In genomic region chr9:69265891-69266290, GRCh38 we compare ENCODE assay signal across 25 cellular contexts. TPM values are rescaled to one million over a fixed set of nuclear protein-coding genes. Genes with fewer than 3 reads are reported as not detected.
DNase-seq lines count a peak whose midpoint lies in the region; ATAC-seq and TF ChIP-seq lines count a peak whose summit lies in the region.
"Had no signal": no experiment of that assay in that cellular context is flagged by ENCODE, and none has a peak within 500 bp of the region (broad histone marks: within the 10 kb centered on the region; RNA-seq: fewer than 3 reads in every experiment).

No MANE protein-coding gene starts in this region.

- H3K4me1 Mint-ChIP-seq in endodermal cell: peaks cover 8% of the 10 kb centered on the region
- H3K4me1 Mint-ChIP-seq: activated naive CD8-positive, alpha-beta T cell treated with anti-CD3 and anti-CD28 coated beads, Interleukin-2, amount 50 U/mL, for 24 hours; naive thymus-derived CD4-positive, alpha-beta T cell had no signal

- TF ChIP-seq CTCF in endodermal cell (conservative IDR thresholded peaks at IDR 0.05): no peak

- no peak overlapping the region for H2AFZ ChIP-seq in GM23248
- H2AFZ ChIP-seq: parathyroid adenoma had no signal

- no peaks in the 10 kb centered on the region for H3K27me3 Mint-ChIP-seq in endodermal cell (ENCODE audit: insufficient read depth)

- no peaks in the 10 kb centered on the region for H3K9me2 ChIP-seq in GM23248 (ENCODE audit: insufficient read depth)

- no peak for ATAC-seq in HG02884 (IDR thresholded peaks at IDR 0.05; ENCODE audit: unreplicated experiment)
- ATAC-seq: activated naive CD8-positive, alpha-beta T cell treated with anti-CD3 and anti-CD28 coated beads, Interleukin-2, amount 50 U/mL, for 24 hours; CD8-positive, alpha-beta T cell; lower lobe of right lung; naive thymus-derived CD4-positive, alpha-beta T cell; stimulated activated naive CD8-positive, alpha-beta T cell treated with anti-CD3 and anti-CD28 coated beads, Interleukin-15, Interleukin-2, amounts not matched to agents 100 U/mL and 50 U/mL, for 24 hours had no signal

- H3K27ac Mint-ChIP-seq in endodermal cell: no peak overlapping the region
- H3K27ac Mint-ChIP-seq: activated naive CD8-positive, alpha-beta T cell treated with anti-CD3 and anti-CD28 coated beads, Interleukin-2, amount 50 U/mL, for 24 hours; activated T-helper 2 cell treated with anti-CD3 and anti-CD28 coated beads, Interferon-gamma antibody, Interleukin-2, Interleukin-4, amounts not matched to agents 10 μg/mL and 5 μg/mL and 100 μg/mL, durations not matched to agents 14 hours and 24 hours and 36 hours; CD8-positive, alpha-beta T cell; naive thymus-derived CD4-positive, alpha-beta T cell had no signal

- H3K4me3 ChIP-seq in GM23248 (no peak overlapping the region), endodermal cell (ENCODE audit: low read length) (no peak overlapping the region), mesodermal cell (ENCODE audit: extremely low read depth, insufficient read depth, low read length, poor library complexity, severe bottlenecking) (no peak overlapping the region)
- H3K4me3 ChIP-seq: lower lobe of right lung, MG63, Peyer's patch, SK-N-MC, tibial nerve had no signal

- no peaks in the 10 kb centered on the region for H4K20me1 ChIP-seq in GM23248 (ENCODE audit: insufficient read depth)

- H3K79me2 ChIP-seq in GM23248 (ENCODE audit: insufficient read depth): no peaks in the 10 kb centered on the region
- H3K79me2 ChIP-seq: parathyroid adenoma had no signal

- H3K4me1 ChIP-seq in GM23248 (ENCODE audit: insufficient read depth) (no peaks in the 10 kb centered on the region), endodermal cell (ENCODE audit: control insufficient read depth, insufficient read depth, low read length) (no peaks in the 10 kb centered on the region), mesodermal cell (ENCODE audit: control insufficient read depth, insufficient read depth, low read length, poor library complexity, severe bottlenecking) (peaks cover 9% of the 10 kb centered on the region)
- H3K4me1 ChIP-seq: lower lobe of right lung, parathyroid adenoma, Peyer's patch, tibial nerve had no signal

- H3K4me3 Mint-ChIP-seq in endodermal cell: no peak overlapping the region
- H3K4me3 Mint-ChIP-seq: activated naive CD8-positive, alpha-beta T cell treated with anti-CD3 and anti-CD28 coated beads, Interleukin-2, amount 50 U/mL, for 24 hours; CD8-positive, alpha-beta T cell; naive thymus-derived CD4-positive, alpha-beta T cell had no signal

- H3K9me3 Mint-ChIP-seq in endodermal cell: peaks cover 10% of the 10 kb centered on the region
- H3K9me3 Mint-ChIP-seq: activated naive CD8-positive, alpha-beta T cell treated with anti-CD3 and anti-CD28 coated beads, Interleukin-2, amount 50 U/mL, for 24 hours; activated T-helper 2 cell treated with anti-CD3 and anti-CD28 coated beads, Interferon-gamma antibody, Interleukin-2, Interleukin-4, amounts not matched to agents 10 μg/mL and 5 μg/mL and 100 μg/mL, durations not matched to agents 14 hours and 24 hours and 36 hours; CD8-positive, alpha-beta T cell had no signal

- 77 to 79% methylated on average over 9 of the region's 9 CpGs for WGBS in GM23248 (ENCODE audit: low coverage in 1 of 2, low lambda C conversion rate in 2 of 2, missing lambda C conversion rate in 2 of 2), 2 experiments
- 73 to 89% methylated on average over 6 to 9 of the region's 9 CpGs for WGBS in endodermal cell (ENCODE audit: insufficient coverage in 1 of 2, insufficient read length in 1 of 2), 2 experiments
- 75 to 82% methylated on average over 6 to 9 of the region's 9 CpGs for WGBS in mesodermal cell (ENCODE audit: insufficient coverage in 2 of 2), 2 experiments

- H3K27ac ChIP-seq in GM23248: no peak overlapping the region
- no peak overlapping the region for H3K27ac ChIP-seq in endodermal cell (ENCODE audit: low read depth, low read length)
- H3K27ac ChIP-seq in mesodermal cell (ENCODE audit: low read depth, low read length, severe bottlenecking): peak overlapping the region; percentile 68
- H3K27ac ChIP-seq: lower lobe of right lung, parathyroid adenoma, Peyer's patch, SK-N-MC, tibial nerve had no signal

- no peak overlapping the region for H3K4me2 ChIP-seq in GM23248 (ENCODE audit: unreplicated experiment)

- H3K9ac ChIP-seq in GM23248 (no peak overlapping the region), endodermal cell (ENCODE audit: extremely low read depth, low read length, poor library complexity, severe bottlenecking) (no peak overlapping the region)
- H3K9ac ChIP-seq: parathyroid adenoma had no signal

- H3F3A ChIP-seq in GM23248 (ENCODE audit: insufficient read depth): no peaks in the 10 kb centered on the region

- in situ Hi-C loops in GM23248 (cut with MboI): no loop called here

- H3K36me3 ChIP-seq in GM23248 (ENCODE audit: low read depth) (no peaks in the 10 kb centered on the region), endodermal cell (ENCODE audit: control insufficient read depth, insufficient read depth, low read length) (no peaks in the 10 kb centered on the region), mesodermal cell (ENCODE audit: control insufficient read depth, insufficient read depth, low read length) (no peaks in the 10 kb centered on the region)
- H3K36me3 ChIP-seq: lower lobe of right lung, MG63, Peyer's patch, tibial nerve had no signal

- no peaks in the 10 kb centered on the region for H3K27me3 ChIP-seq in GM23248 (replicated peaks; ENCODE audit: insufficient read depth)
- no peaks in the 10 kb centered on the region for H3K27me3 ChIP-seq in endodermal cell (ENCODE audit: control insufficient read depth, insufficient read depth, low read length, poor library complexity, severe bottlenecking)
- H3K27me3 ChIP-seq: MG63, Peyer's patch, tibial nerve had no signal

- H3K9me3 ChIP-seq in GM23248 (ENCODE audit: low read depth): no peaks in the 10 kb centered on the region
- no peaks in the 10 kb centered on the region for H3K9me3 ChIP-seq in endodermal cell (ENCODE audit: control insufficient read depth, low read length)
- H3K9me3 ChIP-seq in mesodermal cell (ENCODE audit: control insufficient read depth, low read length): no peaks in the 10 kb centered on the region
- H3K9me3 ChIP-seq: lower lobe of right lung, MG63, Peyer's patch had no signal

- H3K36me3 Mint-ChIP-seq in endodermal cell (ENCODE audit: low read depth): no peaks in the 10 kb centered on the region
- H3K36me3 Mint-ChIP-seq: CD8-positive, alpha-beta T cell had no signal

- DNase-seq in GM23248: peak; percentile 2
- DNase-seq in NCI-H460 (ENCODE audit: extremely low read depth, low read depth): peak; percentile 64
- DNase-seq in endodermal cell: peak; percentile 55
- no peak for DNase-seq in cerebellar nuclear complex (lab: John Stamatoyannopoulos, UW)
- no peak for DNase-seq in NCI-H510A (lab: John Stamatoyannopoulos, UW)
- no peak for DNase-seq in activated CD4-positive, CD25-positive, alpha-beta regulatory T cell treated with anti-CD3 and anti-CD28 coated beads, Interleukin-2, amount 50 U/mL, for 72 hours
- DNase-seq: activated naive CD8-positive, alpha-beta T cell treated with anti-CD3 and anti-CD28 coated beads, Interleukin-2, amount 50 U/mL, for 24 hours; caudate nucleus; CD8-positive, alpha-beta T cell; effector CD8-positive, alpha-beta T cell; GOT3; lower lobe of right lung; MG63; naive thymus-derived CD4-positive, alpha-beta T cell; NCI-H1694 treated with DMSO at 0.1 percent for 48 hours; NCI-H2227 treated with DMSO at 0.1 percent for 48 hours; Peyer's patch; stimulated activated naive CD8-positive, alpha-beta T cell treated with anti-CD3 and anti-CD28 coated beads, Interleukin-15, Interleukin-2, amounts not matched to agents 100 U/mL and 50 U/mL, for 24 hours; T-helper 9 cell had no signal

RNA-seq across cellular contexts. Expression of gene ENTREP1, which starts 59.1 kb away (rescaled TPM):
- 0.25 TPM in 1 of 2 replicates, not detected in the other for total RNA-seq in GM23248 (2014; rRNA removed; shearing (Covaris generic))
- not detected in 2 replicates for polyA plus RNA-seq in GM23248 (2016; fragmentation: Nextera tagmentation; extraction: Ambion mirVana)
- 0.14 and 0.15 TPM in 2 replicates for total RNA-seq in NCI-H460 (2014; rRNA removed; shearing (Covaris generic))
- polyA plus RNA-seq in NCI-H460 (2014; cell fraction: nucleus; rRNA removed): 0.13 and 1.2 TPM in 2 replicates
- 10 to 100 TPM; 13.7 to 25.8 TPM for total RNA-seq in endodermal cell
- polyA plus RNA-seq in endodermal cell (2013, experiment 1 of 2): 3.3 TPM
- polyA plus RNA-seq in endodermal cell (2013, experiment 2 of 2): 2.7 TPM
- polyA plus RNA-seq in mesodermal cell (2013, experiment 1 of 2): 1.2 TPM
- 1.2 TPM for polyA plus RNA-seq in mesodermal cell (2013, experiment 2 of 2)
- total RNA-seq: activated T-helper 2 cell treated with anti-CD3 and anti-CD28 coated beads, Interferon-gamma antibody, Interleukin-2, Interleukin-4, amounts not matched to agents 10 μg/mL and 5 μg/mL and 100 μg/mL, durations not matched to agents 14 hours and 24 hours and 36 hours; CD8-positive, alpha-beta T cell; naive thymus-derived CD4-positive, alpha-beta T cell had no signal
- polyA plus RNA-seq: naive thymus-derived CD4-positive, alpha-beta T cell had no signal

Comparison
In these comparisons a context has a peak if more than half of its experiments do, and no peak if none do; other contexts are left out.
1. DNase-seq: peak in GM23248 (single experiment), NCI-H460 (single experiment) and endodermal cell (single experiment); none in cerebellar nuclear complex (0 of 2), NCI-H510A (single experiment) and activated CD4-positive, CD25-positive, alpha-beta regulatory T cell treated with anti-CD3 and anti-CD28 coated beads, Interleukin-2, amount 50 U/mL, for 72 hours (single experiment).
2. RNA of gene ENTREP1, which starts 59.1 kb away (total RNA-seq): 13.7 to 25.8 TPM in endodermal cell; 0.14 to 0.15 TPM in NCI-H460 and 0.25 TPM in GM23248; every median in the first group is over 10 times any median in the second.